In the genomic region with DNA sequence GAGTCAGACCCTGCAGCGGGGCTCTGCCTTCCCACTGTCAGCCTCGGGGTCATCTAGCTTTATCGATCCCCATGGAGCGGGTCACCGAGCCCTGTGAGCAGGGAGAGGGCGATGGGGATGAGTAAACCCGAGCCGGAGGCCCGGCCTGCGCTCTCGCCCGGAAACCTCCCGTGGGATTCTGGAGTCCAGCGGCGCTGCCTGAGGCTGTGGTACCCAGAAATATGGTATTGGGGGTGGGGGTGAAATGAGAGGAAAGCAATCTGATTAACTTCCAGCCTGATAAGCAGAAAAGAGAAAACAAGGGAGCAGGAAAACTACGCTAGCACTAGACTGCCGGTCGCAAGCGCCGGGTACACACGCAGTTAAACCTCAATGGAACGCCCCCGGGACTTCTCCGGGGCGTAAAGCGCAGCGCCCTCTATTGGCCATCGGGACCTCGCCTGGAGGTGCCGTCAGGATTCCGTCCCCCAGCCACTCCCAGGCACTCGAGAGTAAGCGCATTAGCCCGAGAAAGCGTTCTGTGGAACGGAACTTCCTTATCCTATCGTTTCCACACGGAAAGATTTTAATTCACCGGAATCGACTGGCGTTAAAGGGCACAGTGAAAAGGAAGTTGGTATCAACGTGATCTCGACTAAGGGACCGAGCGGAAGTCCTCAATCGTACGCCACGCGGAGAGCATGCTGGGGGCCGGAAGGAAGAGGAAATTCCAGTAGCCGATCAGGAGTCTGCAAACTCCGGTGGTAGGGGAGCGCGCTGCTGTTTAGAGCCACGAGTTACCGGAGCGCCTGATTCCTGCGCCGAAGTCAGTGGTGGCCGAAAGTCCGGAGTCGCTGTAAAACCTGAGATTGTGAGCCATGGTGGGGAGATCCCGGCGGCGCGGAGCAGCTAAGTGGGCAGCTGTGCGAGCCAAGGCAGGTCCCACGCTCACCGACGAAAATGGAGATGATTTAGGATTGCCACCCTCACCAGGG, we compare ENCODE assay signal across 8 cellular contexts. TPM values are rescaled to one million over a fixed set of nuclear protein-coding genes. Genes with fewer than 3 reads are reported as not detected.
DNase-seq lines count a peak whose midpoint lies in the region; ATAC-seq and TF ChIP-seq lines count a peak whose summit lies in the region.

A gene with protein sequence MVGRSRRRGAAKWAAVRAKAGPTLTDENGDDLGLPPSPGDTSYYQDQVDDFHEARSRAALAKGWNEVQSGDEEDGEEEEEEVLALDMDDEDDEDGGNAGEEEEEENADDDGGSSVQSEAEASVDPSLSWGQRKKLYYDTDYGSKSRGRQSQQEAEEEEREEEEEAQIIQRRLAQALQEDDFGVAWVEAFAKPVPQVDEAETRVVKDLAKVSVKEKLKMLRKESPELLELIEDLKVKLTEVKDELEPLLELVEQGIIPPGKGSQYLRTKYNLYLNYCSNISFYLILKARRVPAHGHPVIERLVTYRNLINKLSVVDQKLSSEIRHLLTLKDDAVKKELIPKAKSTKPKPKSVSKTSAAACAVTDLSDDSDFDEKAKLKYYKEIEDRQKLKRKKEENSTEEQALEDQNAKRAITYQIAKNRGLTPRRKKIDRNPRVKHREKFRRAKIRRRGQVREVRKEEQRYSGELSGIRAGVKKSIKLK (plus strand): TSS at position 712 of the 974 bp plus-strand sequence. CDS start 146 bp downstream, at position 858.

- TF ChIP-seq CTCF in liver (IDR thresholded peaks at IDR 0.05; ENCODE audit: low read depth, low read length, missing input control), result peak; percentile 95

- under 1% methylated on average over 70 of the region's 70 CpGs for WGBS in liver

- DNase-seq in CD1c-positive myeloid dendritic cell (ENCODE audit: extremely low spot score) (peak; percentile 98), NCI-H774 (lab: John Stamatoyannopoulos, UW) (peak; percentile 96), dermis microvascular lymphatic vessel endothelial cell (ENCODE audit: low read depth in 2 of 2) (peak; percentile 96 to 98)
- peak; percentile 95 to 96 for DNase-seq in activated CD4-positive, alpha-beta T cell treated with anti-CD3 and anti-CD28 coated beads, Interleukin-2, amount 50 U/mL, for 48 hours
- peak; percentile 91 to 93 for DNase-seq in stimulated activated CD4-positive, alpha-beta T cell treated with anti-CD3 and anti-CD28 coated beads, Interleukin-4, amount 100 ng/mL, for 4 hours

- no peaks in the 10 kb centered on the region for H3K27me3 ChIP-seq in liver (ENCODE audit: control insufficient read depth in 4 of 4, insufficient read depth in 4 of 4, low read length in 3 of 4)

- H3K4me3 ChIP-seq in liver (ENCODE audit: low read depth in 1 of 3, low read length in 3 of 3), result peak within 1 kb of the TSS; percentile 65 to 97 (median 96)

- peaks cover 0 to 33% (median 25%) of the 10 kb centered on the region in 4 donors for H3K4me1 ChIP-seq in liver (ENCODE audit: control insufficient read depth in 4 of 4, insufficient read depth in 4 of 4, low read length in 3 of 4)

- TF ChIP-seq RAD21 in liver (IDR thresholded peaks at IDR 0.05), result peak; percentile 84

- peak within 1 kb of the TSS; percentile 87 to 90 for H3K9ac ChIP-seq in liver (ENCODE audit: low read depth in 1 of 2, low read length in 2 of 2)

- no peaks in the 10 kb centered on the region for H3K36me3 ChIP-seq in liver (ENCODE audit: control insufficient read depth in 4 of 4, insufficient read depth in 3 of 4, low read depth in 1 of 4, low read length in 3 of 4)

- ATAC-seq in GM19372 (IDR thresholded peaks at IDR 0.05; ENCODE audit: low read depth, unreplicated experiment), result peak; percentile 91
- peak; percentile 91 for ATAC-seq in HG03565 (IDR thresholded peaks at IDR 0.05; ENCODE audit: unreplicated experiment)

- H3K9me3 ChIP-seq in liver (ENCODE audit: control insufficient read depth in 4 of 4, low read length in 3 of 4), result no peaks in the 10 kb centered on the region

- peak within 1 kb of the TSS; percentile 89 to 93 for H3K27ac ChIP-seq in liver (ENCODE audit: low read depth in 1 of 2, low read length in 2 of 2)

TF ChIP-seq in liver, 16 proteins besides CTCF, POLR2A, EP300 and RAD21:
- TF ChIP-seq FOXA1 (IDR thresholded peaks at IDR 0.05), result peak; percentile 72
- TF ChIP-seq GABPA (IDR thresholded peaks at IDR 0.05 in 1 of 2, conservative IDR thresholded peaks at IDR 0.05 in 1 of 2), result peak; percentile 98 to 100
- TF ChIP-seq EGR1 (IDR thresholded peaks at IDR 0.05; ENCODE audit: low read depth in 2 of 2), result peak; percentile 96 to 98
- TF ChIP-seq, protein P1, sequence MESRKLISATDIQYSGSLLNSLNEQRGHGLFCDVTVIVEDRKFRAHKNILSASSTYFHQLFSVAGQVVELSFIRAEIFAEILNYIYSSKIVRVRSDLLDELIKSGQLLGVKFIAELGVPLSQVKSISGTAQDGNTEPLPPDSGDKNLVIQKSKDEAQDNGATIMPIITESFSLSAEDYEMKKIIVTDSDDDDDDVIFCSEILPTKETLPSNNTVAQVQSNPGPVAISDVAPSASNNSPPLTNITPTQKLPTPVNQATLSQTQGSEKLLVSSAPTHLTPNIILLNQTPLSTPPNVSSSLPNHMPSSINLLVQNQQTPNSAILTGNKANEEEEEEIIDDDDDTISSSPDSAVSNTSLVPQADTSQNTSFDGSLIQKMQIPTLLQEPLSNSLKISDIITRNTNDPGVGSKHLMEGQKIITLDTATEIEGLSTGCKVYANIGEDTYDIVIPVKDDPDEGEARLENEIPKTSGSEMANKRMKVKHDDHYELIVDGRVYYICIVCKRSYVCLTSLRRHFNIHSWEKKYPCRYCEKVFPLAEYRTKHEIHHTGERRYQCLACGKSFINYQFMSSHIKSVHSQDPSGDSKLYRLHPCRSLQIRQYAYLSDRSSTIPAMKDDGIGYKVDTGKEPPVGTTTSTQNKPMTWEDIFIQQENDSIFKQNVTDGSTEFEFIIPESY (IDR thresholded peaks at IDR 0.05), result peak; percentile 95
- peak; percentile 77 to 83 for TF ChIP-seq RXRA (IDR thresholded peaks at IDR 0.05)
- TF ChIP-seq, protein P2, sequence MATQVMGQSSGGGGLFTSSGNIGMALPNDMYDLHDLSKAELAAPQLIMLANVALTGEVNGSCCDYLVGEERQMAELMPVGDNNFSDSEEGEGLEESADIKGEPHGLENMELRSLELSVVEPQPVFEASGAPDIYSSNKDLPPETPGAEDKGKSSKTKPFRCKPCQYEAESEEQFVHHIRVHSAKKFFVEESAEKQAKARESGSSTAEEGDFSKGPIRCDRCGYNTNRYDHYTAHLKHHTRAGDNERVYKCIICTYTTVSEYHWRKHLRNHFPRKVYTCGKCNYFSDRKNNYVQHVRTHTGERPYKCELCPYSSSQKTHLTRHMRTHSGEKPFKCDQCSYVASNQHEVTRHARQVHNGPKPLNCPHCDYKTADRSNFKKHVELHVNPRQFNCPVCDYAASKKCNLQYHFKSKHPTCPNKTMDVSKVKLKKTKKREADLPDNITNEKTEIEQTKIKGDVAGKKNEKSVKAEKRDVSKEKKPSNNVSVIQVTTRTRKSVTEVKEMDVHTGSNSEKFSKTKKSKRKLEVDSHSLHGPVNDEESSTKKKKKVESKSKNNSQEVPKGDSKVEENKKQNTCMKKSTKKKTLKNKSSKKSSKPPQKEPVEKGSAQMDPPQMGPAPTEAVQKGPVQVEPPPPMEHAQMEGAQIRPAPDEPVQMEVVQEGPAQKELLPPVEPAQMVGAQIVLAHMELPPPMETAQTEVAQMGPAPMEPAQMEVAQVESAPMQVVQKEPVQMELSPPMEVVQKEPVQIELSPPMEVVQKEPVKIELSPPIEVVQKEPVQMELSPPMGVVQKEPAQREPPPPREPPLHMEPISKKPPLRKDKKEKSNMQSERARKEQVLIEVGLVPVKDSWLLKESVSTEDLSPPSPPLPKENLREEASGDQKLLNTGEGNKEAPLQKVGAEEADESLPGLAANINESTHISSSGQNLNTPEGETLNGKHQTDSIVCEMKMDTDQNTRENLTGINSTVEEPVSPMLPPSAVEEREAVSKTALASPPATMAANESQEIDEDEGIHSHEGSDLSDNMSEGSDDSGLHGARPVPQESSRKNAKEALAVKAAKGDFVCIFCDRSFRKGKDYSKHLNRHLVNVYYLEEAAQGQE (IDR thresholded peaks at IDR 0.05), result peak; percentile 91
- peak in 1 of 2 donors; percentile 73 for TF ChIP-seq JUND (IDR thresholded peaks at IDR 0.05)
- TF ChIP-seq ATF3 (IDR thresholded peaks at IDR 0.05), result peak; percentile 81
- peak; percentile 82 for TF ChIP-seq TAF1 (conservative IDR thresholded peaks at IDR 0.05)
- peak; percentile 56 for TF ChIP-seq HNF4G (IDR thresholded peaks at IDR 0.05)
- TF ChIP-seq MAX (IDR thresholded peaks at IDR 0.05), result peak; percentile 100
- TF ChIP-seq YY1 (IDR thresholded peaks at IDR 0.05), result peak; percentile 91
- peak; percentile 75 for TF ChIP-seq FOXA2 (IDR thresholded peaks at IDR 0.05)
- peak; percentile 94 for TF ChIP-seq NR2F2 (IDR thresholded peaks at IDR 0.05)
- TF ChIP-seq HNF4A (conservative IDR thresholded peaks at IDR 0.05), result peak; percentile 60 to 70
- TF ChIP-seq SP1 (IDR thresholded peaks at IDR 0.05), result peak; percentile 89

RNA-seq across cellular contexts. Expression of the gene that starts here (rescaled TPM):
- total RNA-seq in dermis microvascular lymphatic vessel endothelial cell, result 10.8 and 17.1 TPM in 2 replicates
- 10 to 100 TPM in 1 of 2 donors, 1 to 10 TPM in 1; 9.7 to 12.8 TPM for total RNA-seq in liver
- polyA plus RNA-seq in liver, result 10 to 100 TPM in 1 of 2 donors, 1 to 10 TPM in 1; 6.5 to 12.2 TPM

Comparison
In these comparisons a context has a peak if more than half of its experiments do, and no peak if none do; other contexts are left out.
1. Peak in every context shown above with its lines: DNase-seq, ATAC-seq, H3K4me3 ChIP-seq and H3K27ac ChIP-seq.